ENCODE assay signal across 8 cellular contexts in the genomic region with DNA sequence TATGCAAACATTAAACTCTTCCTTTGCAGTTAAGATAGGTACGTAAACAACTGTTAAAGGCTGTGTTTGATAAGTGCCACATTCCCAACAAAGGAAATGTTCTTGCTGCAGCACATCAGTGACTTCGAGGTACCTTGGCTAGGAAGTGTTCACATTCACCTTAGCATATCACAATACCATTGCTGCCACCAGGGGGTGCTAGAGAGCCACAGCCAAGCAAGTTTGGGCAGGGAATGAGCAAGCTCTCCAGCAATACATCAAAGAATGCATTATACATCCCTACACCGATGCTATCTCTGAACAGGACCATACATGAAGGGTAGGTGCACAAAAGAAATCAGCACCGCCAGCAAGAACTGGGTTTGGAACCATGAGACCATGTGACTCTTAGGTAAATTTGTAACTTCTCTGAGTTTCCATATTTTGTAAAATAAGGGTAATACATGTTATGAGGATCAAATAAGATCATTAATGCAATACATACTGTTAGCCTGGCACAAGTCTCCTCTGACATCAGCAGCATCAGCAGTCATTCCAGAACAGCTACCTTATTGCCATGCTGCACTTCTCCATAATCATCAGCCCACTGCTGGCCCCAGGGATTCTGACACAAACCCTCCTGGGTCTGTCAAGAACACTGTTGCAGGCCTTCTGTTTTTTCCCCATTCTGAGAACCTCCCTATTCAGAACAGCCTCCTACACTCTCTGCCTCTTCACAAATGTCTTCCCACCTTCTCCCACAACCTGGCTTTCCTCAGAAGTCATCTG. TPM values are rescaled to one million over a fixed set of nuclear protein-coding genes. Genes with fewer than 3 reads are reported as not detected.
DNase-seq lines count a peak whose midpoint lies in the region; ATAC-seq and TF ChIP-seq lines count a peak whose summit lies in the region.

No MANE protein-coding gene starts in this region.

- no peak overlapping the region for H3K4me3 Mint-ChIP-seq in chondrocyte (ENCODE audit: unreplicated experiment)

- DNase-seq in A172 (ENCODE audit: low spot score) = peak; percentile 67
- DNase-seq in NCI-H345 treated with DMSO at 0.1 percent for 48 hours (lab: John Stamatoyannopoulos, UW; ENCODE audit: unreplicated experiment) = peak; percentile 23
- peak; percentile 90 to 92 for DNase-seq in activated CD4-positive, alpha-beta T cell treated with anti-CD3 and anti-CD28 coated beads for 24 hours (ENCODE audit: low read depth in 2 of 2)
- DNase-seq in chondrocyte (ENCODE audit: low spot score) = no peak
- DNase-seq in left lung = peak; percentile 72 to 83
- peak; percentile 83 to 86 (median 85) for DNase-seq in stimulated activated CD4-positive, alpha-beta T cell treated with anti-CD3 and anti-CD28 coated beads, TNF-alpha, amount 100 ng/mL, for 24 hours (ENCODE audit: low read depth in 3 of 3)

- TF ChIP-seq CTCF in chondrocyte (IDR thresholded peaks at IDR 0.05) (peak; percentile 97), left lung (IDR thresholded peaks at IDR 0.05) (peak; percentile 92 to 98)

- ATAC-seq in GM18502 (IDR thresholded peaks at IDR 0.05; ENCODE audit: poor library complexity, unreplicated experiment) (peak; percentile 63), HG03097 (IDR thresholded peaks at IDR 0.05; ENCODE audit: low FRiP score, unreplicated experiment) (peak; percentile 49), left lung (peak; percentile 97)

- no peaks in the 10 kb centered on the region for H3K4me1 ChIP-seq in left lung

- H3K36me3 Mint-ChIP-seq in chondrocyte (ENCODE audit: low read depth) = peaks cover 7% of the 10 kb centered on the region

- intact Hi-C loops in left lung (cut with DNase I) = loop anchor here in 1 of 2 donors (5.0 to 10.0 kb wide), 3 partner anchors 89 to 398 kb away; no protein-coding TSS in a partner anchor

- no peak overlapping the region for H3K27ac Mint-ChIP-seq in chondrocyte (ENCODE audit: unreplicated experiment)

- H3K9me3 Mint-ChIP-seq in chondrocyte (ENCODE audit: low read depth) = no peaks in the 10 kb centered on the region

- no peak overlapping the region for H3K4me3 ChIP-seq in left lung

- H3K27me3 Mint-ChIP-seq in chondrocyte (ENCODE audit: low read depth) = no peaks in the 10 kb centered on the region

- peaks cover 0 to 12% of the 10 kb centered on the region in 2 donors for H3K36me3 ChIP-seq in left lung

- peaks cover 8% of the 10 kb centered on the region for H3K4me1 Mint-ChIP-seq in chondrocyte (ENCODE audit: low read depth)

- H3K27me3 ChIP-seq in left lung = no peaks in the 10 kb centered on the region

- no peak overlapping the region for H3K27ac ChIP-seq in left lung

- H3K9me3 ChIP-seq in left lung = no peaks in the 10 kb centered on the region

RNA-seq across cellular contexts. Expression of gene RYK, which starts 37.6 kb away (rescaled TPM):
- total RNA-seq in A172 (2014; rRNA removed; shearing (Covaris generic)) = 88.1 and 91.0 TPM in 2 replicates
- total RNA-seq in chondrocyte = 49.6 to 57.8 TPM (median 57.6 TPM) in 3 replicates
- 10 to 100 TPM; 44.1 to 44.7 TPM for total RNA-seq in left lung
